In the genomic region with DNA sequence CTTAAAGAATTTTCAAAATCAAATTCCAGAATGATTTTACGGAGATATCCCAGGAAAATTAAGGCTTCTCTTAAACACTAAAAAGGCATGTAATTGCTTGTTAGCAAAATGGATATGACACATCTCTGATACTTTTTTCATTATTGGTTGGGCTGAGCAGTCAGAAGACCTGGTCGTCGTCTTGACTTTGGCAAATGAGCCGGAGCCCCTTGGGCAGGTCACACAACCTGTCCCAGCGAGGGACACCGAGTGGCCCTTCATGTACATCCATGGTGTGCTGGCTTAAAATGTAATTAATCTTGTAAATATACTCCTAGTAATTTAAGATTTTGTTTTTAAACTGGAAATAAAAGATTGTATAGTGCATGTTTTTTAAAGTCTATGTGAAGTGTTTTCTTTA, we compare ENCODE assay signal across 17 cellular contexts.
"Had no signal": no experiment of that assay in that cellular context is flagged by ENCODE, and none has a peak within 500 bp of the region (broad histone marks: within the 10 kb centered on the region; RNA-seq: fewer than 3 reads in every experiment).

No MANE protein-coding gene starts in this region.

- DNase-seq: activated CD4-positive, alpha-beta memory T cell treated with anti-CD3 and anti-CD28 coated beads for 36 hours; activated CD4-positive, alpha-beta T cell treated with anti-CD3 and anti-CD28 coated beads for 48 hours; activated gamma-delta T cell treated with Interleukin-2 at 50 U/mL for 16 hours; activated naive CD8-positive, alpha-beta T cell treated with anti-CD3 and anti-CD28 coated beads for 36 hours; amniotic stem cell; colonic mucosa; endodermal cell; heart left ventricle; mesenchymal stem cell; naive thymus-derived CD4-positive, alpha-beta T cell; posterior cingulate gyrus; sigmoid colon; stimulated activated CD4-positive, alpha-beta T cell treated with anti-CD3 and anti-CD28 coated beads, Interleukin-4, amount 100 ng/mL, for 1 hour; stimulated activated naive CD8-positive, alpha-beta T cell treated with anti-CD3 and anti-CD28 coated beads, Interleukin-15, Interleukin-2, amounts not matched to agents 100 U/mL and 50 U/mL, for 24 hours; upper lobe of left lung had no signal

- H3K4me1 ChIP-seq: breast epithelium, colonic mucosa had no signal

- H3K27ac Mint-ChIP-seq: activated CD4-positive, alpha-beta memory T cell treated with anti-CD3 and anti-CD28 coated beads for 36 hours; activated naive CD8-positive, alpha-beta T cell treated with anti-CD3 and anti-CD28 coated beads for 36 hours; endodermal cell had no signal

- ATAC-seq: heart left ventricle; naive thymus-derived CD4-positive, alpha-beta T cell; stimulated activated naive CD8-positive, alpha-beta T cell treated with anti-CD3 and anti-CD28 coated beads, Interleukin-15, Interleukin-2, amounts not matched to agents 100 U/mL and 50 U/mL, for 24 hours had no signal

- H3K4me3 ChIP-seq: breast epithelium, colonic mucosa, heart left ventricle, sigmoid colon, upper lobe of left lung had no signal

- H3K36me3 ChIP-seq: breast epithelium had no signal

- H3K27ac ChIP-seq: breast epithelium, colonic mucosa, sigmoid colon had no signal

- H3K9me3 Mint-ChIP-seq: activated CD4-positive, alpha-beta memory T cell treated with anti-CD3 and anti-CD28 coated beads for 36 hours; activated naive CD8-positive, alpha-beta T cell treated with anti-CD3 and anti-CD28 coated beads for 36 hours; endodermal cell; naive thymus-derived CD4-positive, alpha-beta T cell; neural crest cell had no signal

- H3K4me1 Mint-ChIP-seq: endodermal cell had no signal

- H3K27me3 Mint-ChIP-seq: activated CD4-positive, alpha-beta memory T cell treated with anti-CD3 and anti-CD28 coated beads for 36 hours; activated naive CD8-positive, alpha-beta T cell treated with anti-CD3 and anti-CD28 coated beads for 36 hours; naive thymus-derived CD4-positive, alpha-beta T cell had no signal

- H3K27me3 ChIP-seq: breast epithelium, colonic mucosa, heart left ventricle, sigmoid colon, upper lobe of left lung had no signal

- H3K4me3 Mint-ChIP-seq: activated CD4-positive, alpha-beta memory T cell treated with anti-CD3 and anti-CD28 coated beads for 36 hours; activated naive CD8-positive, alpha-beta T cell treated with anti-CD3 and anti-CD28 coated beads for 36 hours; endodermal cell; naive thymus-derived CD4-positive, alpha-beta T cell; neural crest cell had no signal

- H3K9me3 ChIP-seq: breast epithelium, colonic mucosa, heart left ventricle, sigmoid colon, upper lobe of left lung had no signal
